8 cellular contexts compared by ENCODE assay signal in genomic region chr2:172698041-172698863, GRCh38. TPM values are rescaled to one million over a fixed set of nuclear protein-coding genes. Genes with fewer than 3 reads are reported as not detected.
DNase-seq lines count a peak whose midpoint lies in the region; ATAC-seq and TF ChIP-seq lines count a peak whose summit lies in the region.

No MANE protein-coding gene starts in this region.

- no peak overlapping the region for H2AFZ ChIP-seq in MM.1S (ENCODE audit: low read length)

- no peak for TF ChIP-seq CTCF in lower lobe of right lung (IDR thresholded peaks at IDR 0.05)
- TF ChIP-seq CTCF in MM.1S (IDR thresholded peaks at IDR 0.05; ENCODE audit: low read length), result no peak
- no peak for TF ChIP-seq CTCF in Peyer's patch (IDR thresholded peaks at IDR 0.05)

- H3K36me3 ChIP-seq in lower lobe of right lung, result no peaks in the 10 kb centered on the region
- H3K36me3 ChIP-seq in MM.1S (replicated peaks; ENCODE audit: insufficient read depth, low read length), result no peaks in the 10 kb centered on the region
- H3K36me3 ChIP-seq in Peyer's patch, result no peaks in the 10 kb centered on the region

- ATAC-seq in HG02870 (IDR thresholded peaks at IDR 0.05; ENCODE audit: unreplicated experiment), result peak; percentile 94
- ATAC-seq in lower lobe of right lung, result no peak

- TF ChIP-seq POLR2A in Peyer's patch (IDR thresholded peaks at IDR 0.05), result no peak

- H3K27ac ChIP-seq in lower lobe of right lung (no peak overlapping the region), MM.1S (ENCODE audit: low read length) (no peak overlapping the region), Peyer's patch (no peak overlapping the region)

- no peaks in the 10 kb centered on the region for H3K9me2 ChIP-seq in MM.1S (replicated peaks; ENCODE audit: insufficient read depth, low read length)

- intact Hi-C loops in lower lobe of right lung (cut with DNase I), result no loop called here

- no peaks in the 10 kb centered on the region for H3F3A ChIP-seq in MM.1S (ENCODE audit: insufficient read depth, low read length)

- H3K79me2 ChIP-seq in MM.1S (ENCODE audit: low read length), result no peaks in the 10 kb centered on the region

- no peaks in the 10 kb centered on the region for H3K4me1 ChIP-seq in lower lobe of right lung
- no peaks in the 10 kb centered on the region for H3K4me1 ChIP-seq in MM.1S (ENCODE audit: low read length)
- H3K4me1 ChIP-seq in Peyer's patch, result peaks cover 0 to 9% (median 0%) of the 10 kb centered on the region in 4 donors

- H3K9ac ChIP-seq in MM.1S (ENCODE audit: low read length), result no peak overlapping the region

- no peak overlapping the region for H3K4me3 ChIP-seq in lower lobe of right lung
- no peak overlapping the region for H3K4me3 ChIP-seq in MM.1S (ENCODE audit: low read length)
- H3K4me3 ChIP-seq in Peyer's patch, result no peak overlapping the region

- peak; percentile 15 for DNase-seq in activated CD4-positive, alpha-beta T cell treated with anti-CD3 and anti-CD28 coated beads for 48 hours
- DNase-seq in activated CD4-positive, alpha-beta T cell treated with anti-CD3 and anti-CD28 coated beads, Interleukin-2, amount 50 U/mL, for 4 hours, result no peak
- DNase-seq in RKO (ENCODE audit: low spot score) (peak; percentile 82), fibroblast of the conjunctiva (ENCODE audit: low read depth) (peak; percentile 44), lower lobe of right lung (no peak), MM.1S (no peak), Peyer's patch (no peak)

- H3K27me3 ChIP-seq in lower lobe of right lung (ENCODE audit: low read depth) (no peaks in the 10 kb centered on the region), MM.1S (replicated peaks; ENCODE audit: insufficient read depth, low read length) (no peaks in the 10 kb centered on the region), Peyer's patch (no peaks in the 10 kb centered on the region)

- H3K4me2 ChIP-seq in MM.1S (ENCODE audit: low read depth, low read length), result no peak overlapping the region

- no peaks in the 10 kb centered on the region for H3K9me3 ChIP-seq in lower lobe of right lung
- no peaks in the 10 kb centered on the region for H3K9me3 ChIP-seq in MM.1S (replicated peaks; ENCODE audit: insufficient read depth, low read length)
- no peaks in the 10 kb centered on the region for H3K9me3 ChIP-seq in Peyer's patch

- H4K20me1 ChIP-seq in MM.1S (ENCODE audit: insufficient read depth, low read length), result no peaks in the 10 kb centered on the region

RNA-seq across cellular contexts. Expression of gene RAPGEF4, which starts 37.4 kb away (rescaled TPM):
- total RNA-seq in lower lobe of right lung (14.6 TPM), Peyer's patch (10 to 100 TPM in 1 of 4 donors, 1 to 10 TPM in 3; 2.8 to 73.4 (median 6.9) TPM)

Comparison
In these comparisons a context has a peak if more than half of its experiments do, and no peak if none do; other contexts are left out.
1. DNase-seq: peak in activated CD4-positive, alpha-beta T cell treated with anti-CD3 and anti-CD28 coated beads for 48 hours (single experiment), RKO (single experiment) and fibroblast of the conjunctiva (single experiment); none in activated CD4-positive, alpha-beta T cell treated with anti-CD3 and anti-CD28 coated beads, Interleukin-2, amount 50 U/mL, for 4 hours (0 of 2), lower lobe of right lung (single experiment), MM.1S (single experiment) and Peyer's patch (0 of 3).